ENCODE assay signal across 9 cellular contexts in genomic region chr19:10292789-10293636, GRCh38. TPM values are rescaled to one million over a fixed set of nuclear protein-coding genes. Genes with fewer than 3 reads are reported as not detected.
A peak's percentile ranks its signal among the peaks of the same experiment; 100 is the strongest.
DNase-seq lines count a peak whose midpoint lies in the region; ATAC-seq and TF ChIP-seq lines count a peak whose summit lies in the region.
"Had no signal": no experiment of that assay in that cellular context is flagged by ENCODE, and none has a peak within 500 bp of the region (broad histone marks: within the 10 kb centered on the region; RNA-seq: fewer than 3 reads in every experiment).

No MANE protein-coding gene starts in this region.

- H3K14ac ChIP-seq in IMR-90 (replicated peaks; ENCODE audit: low read depth, low read length) = no peak overlapping the region

- peak overlapping the region in 1 of 2 experiments; percentile 38; a peak in 2 of 4 replicates for H4K8ac ChIP-seq in IMR-90 (ENCODE audit: low read depth in 2 of 2, low read length in 2 of 2)

- H3K9me1 ChIP-seq in IMR-90 (ENCODE audit: insufficient read depth, low read length) = peaks cover 4% of the 10 kb centered on the region

- intact Hi-C loops in CD14-positive monocyte (cut with micrococcal nuclease) (no loop called here), IMR-90 (cut with micrococcal nuclease) (no loop called here), dorsolateral prefrontal cortex (cut with DNase I) (no loop called here)

- no peak overlapping the region for H3K23ac ChIP-seq in IMR-90 (ENCODE audit: low read depth, low read length)

- peaks cover 19 to 25% of the 10 kb centered on the region in 2 donors for H3K36me3 Mint-ChIP-seq in CD14-positive monocyte
- no peaks in the 10 kb centered on the region for H3K36me3 Mint-ChIP-seq in nephron progenitor cell (ENCODE audit: low read depth)

- in situ Hi-C loops in IMR-90 (cut with MboI; ENCODE audit: low sequenced_read_pairs) = no loop called here

- no peaks in the 10 kb centered on the region for H3K9me3 ChIP-seq in IMR-90 (ENCODE audit: control insufficient read depth, insufficient read depth, low read length)
- H3K9me3 ChIP-seq: gastroesophageal sphincter had no signal

- peaks cover 0 to 4% of the 10 kb centered on the region in 2 experiments; a peak in 1 of 4 replicates for H3K79me1 ChIP-seq in IMR-90 (ENCODE audit: low read depth in 1 of 2, low read length in 2 of 2)

- dilution Hi-C loops in IMR-90 (cut with HindIII; ENCODE audit: low sequenced_read_pairs, unreplicated experiment) = no loop called here

- H3K4me3 ChIP-seq in IMR-90 (ENCODE audit: insufficient read depth, low read depth, low read length) (peak overlapping the region; percentile 25), dorsolateral prefrontal cortex (peak overlapping the region in 47 of 59 donors; percentile 5 to 72 (median 58))

- peak overlapping the region; percentile 83 for H2AK9ac ChIP-seq in IMR-90 (replicated peaks; ENCODE audit: low read depth, low read length, poor library complexity)

- WGBS in IMR-90 (ENCODE audit: extremely low coverage in 2 of 2, insufficient read length in 1 of 2), 2 experiments = 56% methylated on average over 32 of the region's 56 CpGs; no CpG with 5 or more reads in 1 of the 2 experiments

- no peak overlapping the region for H3K18ac ChIP-seq in IMR-90 (ENCODE audit: low read depth, low read length)

- H3K36me3 ChIP-seq in IMR-90 (ENCODE audit: control insufficient read depth, insufficient read depth, low read length) = peaks cover 14% of the 10 kb centered on the region; the same call in 1 of the 2 replicates
- H3K36me3 ChIP-seq: gastroesophageal sphincter had no signal

- H3K9me3 Mint-ChIP-seq in CD14-positive monocyte = peaks cover 0 to 55% (median 29%) of the 10 kb centered on the region in 7 donors
- H3K9me3 Mint-ChIP-seq in nephron progenitor cell = no peaks in the 10 kb centered on the region

- no TSS peak for BruUV-seq in IMR-90 (replicated peaks; lab: Mats Ljungman, UMichigan)

- H3K4me3 Mint-ChIP-seq in CD14-positive monocyte (peak overlapping the region; percentile 75 to 94), nephron progenitor cell (peak overlapping the region; percentile 65)

- POLR2A ChIA-PET in IMR-90 (lab: Charles Lee; ENCODE audit: unreplicated experiment) = no interaction called here

- peak overlapping the region; percentile 27; the same call in 1 of the 2 replicates for H2AK5ac ChIP-seq in IMR-90 (ENCODE audit: low read depth, low read length)

- peak overlapping the region in 6 of 7 donors; percentile 54 to 90 (median 86) for H3K27ac Mint-ChIP-seq in CD14-positive monocyte
- H3K27ac Mint-ChIP-seq in nephron progenitor cell = no peak overlapping the region

- no peak for TF ChIP-seq RAD21 in IMR-90 (IDR thresholded peaks at IDR 0.05; ENCODE audit: low read length)

- no peak for TF ChIP-seq POLR2A in IMR-90 (IDR thresholded peaks at IDR 0.05; ENCODE audit: low read depth, low read length)

- peaks cover 6% of the 10 kb centered on the region for H4K20me1 ChIP-seq in IMR-90 (ENCODE audit: insufficient read depth, low read length)

- H3K4me1 ChIP-seq in IMR-90 (ENCODE audit: control insufficient read depth, insufficient read depth, low read length) = peaks cover 15% of the 10 kb centered on the region

- no peak overlapping the region for H4K91ac ChIP-seq in IMR-90 (ENCODE audit: insufficient read depth, low read depth, low read length)

- H3K27ac ChIP-seq in IMR-90 (ENCODE audit: insufficient read depth, low read length) (no peak overlapping the region), dorsolateral prefrontal cortex (no peak overlapping the region)
- H3K27ac ChIP-seq: gastroesophageal sphincter had no signal

- peaks cover 83 to 97% (median 88%) of the 10 kb centered on the region in 3 donors for H3K27me3 Mint-ChIP-seq in CD14-positive monocyte (ENCODE audit: low read depth in 3 of 3)
- peaks cover 100% of the 10 kb centered on the region for H3K27me3 Mint-ChIP-seq in nephron progenitor cell (ENCODE audit: low read depth, poor library complexity)

- H3K56ac ChIP-seq in IMR-90 (ENCODE audit: extremely low read depth, insufficient read depth, low read length) = no peak overlapping the region

- TF ChIP-seq CTCF in CD14-positive monocyte (IDR thresholded peaks at IDR 0.05) (no peak), IMR-90 (conservative IDR thresholded peaks at IDR 0.05; ENCODE audit: low read depth, low read length) (no peak), dorsolateral prefrontal cortex (IDR thresholded peaks at IDR 0.05 in 54 of 56, conservative IDR thresholded peaks at IDR 0.05 in 2 of 56; ENCODE audit: low read depth in 1 of 56, partially characterized antibody in 56 of 56) (no peak), nephron progenitor cell (IDR thresholded peaks at IDR 0.05) (no peak)

- H4K5ac ChIP-seq in IMR-90 (ENCODE audit: low read depth, low read length) = no peak overlapping the region; the same call in 1 of the 2 replicates

- no peak overlapping the region for H3K9ac ChIP-seq in IMR-90 (ENCODE audit: low read depth, low read length)

- peaks cover 67% of the 10 kb centered on the region for H3K4me1 Mint-ChIP-seq in CD14-positive monocyte
- H3K4me1 Mint-ChIP-seq in nephron progenitor cell = peaks cover 26% of the 10 kb centered on the region

- H2BK20ac ChIP-seq in IMR-90 (ENCODE audit: low read depth, low read length) = no peak overlapping the region

- ATAC-seq in IMR-90 (ENCODE audit: low read depth) (no peak), HG02759 (IDR thresholded peaks at IDR 0.05; ENCODE audit: unreplicated experiment) (no peak), HG02973 (IDR thresholded peaks at IDR 0.05; ENCODE audit: unreplicated experiment) (no peak), HG02884 (IDR thresholded peaks at IDR 0.05; ENCODE audit: unreplicated experiment) (no peak)

- CTCF ChIA-PET in IMR-90 (lab: Yijun Ruan, JAX) = no interaction called here

- no peak overlapping the region for H2BK120ac ChIP-seq in IMR-90 (ENCODE audit: low read depth, low read length)

- H2BK15ac ChIP-seq in IMR-90 (ENCODE audit: low read depth, low read length) = no peak overlapping the region

- peak overlapping the region; percentile 49 for H3K4me2 ChIP-seq in IMR-90 (ENCODE audit: low read depth, low read length)

- peak overlapping the region; percentile 92 for H2AFZ ChIP-seq in IMR-90 (replicated peaks; ENCODE audit: low read length, poor library complexity)

- no peak overlapping the region for H2BK5ac ChIP-seq in IMR-90 (ENCODE audit: low read depth, low read length, poor library complexity, severe bottlenecking)

- DNase-seq in CD14-positive monocyte (ENCODE audit: low spot score) (no peak), IMR-90 (no peak), dorsolateral prefrontal cortex (no peak), nephron progenitor cell (peak; percentile 29), activated gamma-delta T cell treated with Interleukin-2 at 50 U/mL for 16 hours (no peak)

- no peak overlapping the region for H3K4ac ChIP-seq in IMR-90 (ENCODE audit: low read depth, low read length)

- H3K27me3 ChIP-seq in IMR-90 (ENCODE audit: control insufficient read depth, insufficient read depth, low read length) (no peaks in the 10 kb centered on the region; the same call in 1 of the 2 replicates), dorsolateral prefrontal cortex (peaks cover 0 to 91% (median 77%) of the 10 kb centered on the region in 45 donors)

TF ChIP-seq in IMR-90, 13 proteins besides CTCF, POLR2A, EP300 and RAD21 (continues in another document):
- TF ChIP-seq SMC3 (IDR thresholded peaks at IDR 0.05; ENCODE audit: low read depth, low read length) = no peak
- TF ChIP-seq MXI1 (IDR thresholded peaks at IDR 0.05; ENCODE audit: borderline replicate concordance, low read depth, low read length) = no peak
- no peak for TF ChIP-seq RCOR1 (IDR thresholded peaks at IDR 0.05; ENCODE audit: insufficient replicate concordance, low read length)

RNA-seq across cellular contexts. Expression of gene ICAM5, which starts 3.3 kb away (rescaled TPM):
- polyA plus RNA-seq in CD14-positive monocyte = under 1 TPM in 1 of 2 donors, not detected in 1; 0.21 TPM
- total RNA-seq in IMR-90 (2012; rRNA removed) = 2.5 and 3.0 TPM in 2 replicates
- 23.9 and 26.5 TPM in 2 replicates for polyA plus RNA-seq in IMR-90 (2012; rRNA removed)
- polyA plus RNA-seq in IMR-90 (2012; cell fraction: cytosol; rRNA removed) = 13.1 and 22.4 TPM in 2 replicates
- 107 and 283 TPM in 2 replicates for polyA plus RNA-seq in IMR-90 (2012; cell fraction: nucleus; rRNA removed; ENCODE audit: low replicate concordance)
- 100 to 1,000 TPM in 1 of 120 experiments, 10 to 100 TPM in 119; 21.8 to 112 (median 61.0) TPM for total RNA-seq in dorsolateral prefrontal cortex

RNA-seq across cellular contexts. Expression of gene ICAM4, which starts 6.3 kb away (rescaled TPM):
- polyA plus RNA-seq in CD14-positive monocyte = 10 to 100 TPM in 1 of 2 donors, 1 to 10 TPM in 1; 5.5 to 17.3 TPM
- 2.3 and 2.5 TPM in 2 replicates for total RNA-seq in IMR-90 (2012; rRNA removed)
- polyA plus RNA-seq in IMR-90 (2012; rRNA removed) = 4.0 TPM in 2 replicates
- polyA plus RNA-seq in IMR-90 (2012; cell fraction: cytosol; rRNA removed) = 4.6 and 6.4 TPM in 2 replicates
- polyA plus RNA-seq in IMR-90 (2012; cell fraction: nucleus; rRNA removed; ENCODE audit: low replicate concordance) = 1.1 and 1.2 TPM in 2 replicates
- 1 to 10 TPM in 1 of 120 experiments, under 1 TPM in 9, not detected in 110; 0.38 to 1.1 (median 0.51) TPM for total RNA-seq in dorsolateral prefrontal cortex

RNA-seq across cellular contexts. Expression of gene ZGLP1, which starts 16.6 kb away (rescaled TPM):
- polyA plus RNA-seq in CD14-positive monocyte (10 to 100 TPM in 1 of 2 donors, 1 to 10 TPM in 1; 9.4 to 11.7 TPM), IMR-90 (2012; rRNA removed) (3.1 and 4.1 TPM in 2 replicates)
- total RNA-seq in IMR-90 (2012; rRNA removed) (0.54 TPM in 1 of 2 replicates, not detected in the other), dorsolateral prefrontal cortex (10 to 100 TPM in 99 of 120 experiments, 1 to 10 TPM in 21; 4.6 to 30.9 (median 13.3) TPM)
- polyA plus RNA-seq in IMR-90 (2012; cell fraction: cytosol; rRNA removed) = 1.4 and 1.5 TPM in 2 replicates
- 15.5 and 25.2 TPM in 2 replicates for polyA plus RNA-seq in IMR-90 (2012; cell fraction: nucleus; rRNA removed; ENCODE audit: low replicate concordance)

RNA-seq across cellular contexts. Expression of gene ICAM1, which starts 22.1 kb away (rescaled TPM):
- polyA plus RNA-seq in CD14-positive monocyte (10 to 100 TPM; 21.6 to 40.8 TPM), IMR-90 (2012; rRNA removed) (18.3 and 19.1 TPM in 2 replicates)
- total RNA-seq in IMR-90 (2012; rRNA removed) (6.9 and 10.6 TPM in 2 replicates), dorsolateral prefrontal cortex (10 to 100 TPM in 28 of 120 experiments, 1 to 10 TPM in 92; 1.5 to 66.9 (median 5.3) TPM)
- 11.0 and 21.7 TPM in 2 replicates for polyA plus RNA-seq in IMR-90 (2012; cell fraction: cytosol; rRNA removed)
- polyA plus RNA-seq in IMR-90 (2012; cell fraction: nucleus; rRNA removed; ENCODE audit: low replicate concordance) = 16.7 and 18.8 TPM in 2 replicates

RNA-seq across cellular contexts. Expression of gene FDX2, which starts 22.8 kb away (rescaled TPM):
- 1 to 10 TPM; 5.5 to 6.8 TPM for polyA plus RNA-seq in CD14-positive monocyte
- 39.8 and 40.8 TPM in 2 replicates for total RNA-seq in IMR-90 (2012; rRNA removed)
- 72.0 and 82.3 TPM in 2 replicates for polyA plus RNA-seq in IMR-90 (2012; rRNA removed)
- 124 and 216 TPM in 2 replicates for polyA plus RNA-seq in IMR-90 (2012; cell fraction: cytosol; rRNA removed)
- polyA plus RNA-seq in IMR-90 (2012; cell fraction: nucleus; rRNA removed; ENCODE audit: low replicate concordance) = 37.1 and 117 TPM in 2 replicates
- 10 to 100 TPM; 29.3 to 73.6 (median 49.2) TPM for total RNA-seq in dorsolateral prefrontal cortex
